In genomic region chr7:158738841-158739240, GRCh38 we compare ENCODE assay signal across 1 cellular context.
TF ChIP-seq lines count a peak whose summit lies in the region.

No MANE protein-coding gene starts in this region.

TF ChIP-seq in K562, 482 proteins besides CTCF, POLR2A, EP300 and RAD21:
- TF ChIP-seq ZC3H4 (CRISPR knock-in tag; IDR thresholded peaks at IDR 0.05; ENCODE audit: borderline replicate concordance) (no peak), MEIS2 (IDR thresholded peaks at IDR 0.05; ENCODE audit: partially characterized antibody) (no peak), ZC3H11A (IDR thresholded peaks at IDR 0.05; ENCODE audit: low read depth, low read length) (no peak), CBFA2T2 (conservative IDR thresholded peaks at IDR 0.05) (0 out of 2 replicates have a peak, but pooled peaks have one; percentile 4), ADNP (tag; IDR thresholded peaks at IDR 0.05) (no peak)
